ENCODE assay signal across 21 cellular contexts in the genomic region with DNA sequence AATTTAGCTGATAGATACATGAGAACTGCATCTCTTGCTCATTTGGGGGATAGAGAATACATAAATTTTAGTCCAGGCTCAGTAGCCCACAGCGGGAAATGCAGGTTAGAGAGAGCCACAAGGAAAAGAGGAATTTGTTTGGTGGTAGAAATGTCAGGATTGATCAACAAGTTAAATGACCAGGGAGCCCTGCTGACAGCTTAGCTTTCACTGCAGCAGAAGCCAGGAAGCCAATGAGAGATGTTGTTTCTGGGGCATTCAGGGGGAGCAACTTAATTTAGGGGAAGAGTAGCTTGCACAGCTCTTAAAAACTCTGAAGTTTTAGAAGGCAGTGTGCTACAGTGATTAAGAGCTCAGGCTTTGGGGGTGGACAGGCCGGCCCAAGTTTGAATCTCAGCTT. TPM values are rescaled to one million over a fixed set of nuclear protein-coding genes. Genes with fewer than 3 reads are reported as not detected.
A peak's percentile ranks its signal among the peaks of the same experiment; 100 is the strongest.
DNase-seq lines count a peak whose midpoint lies in the region; ATAC-seq and TF ChIP-seq lines count a peak whose summit lies in the region.
"Had no signal": no experiment of that assay in that cellular context is flagged by ENCODE, and none has a peak within 500 bp of the region (broad histone marks: within the 10 kb centered on the region; RNA-seq: fewer than 3 reads in every experiment).

No MANE protein-coding gene starts in this region.

- no peak overlapping the region for H3K27ac ChIP-seq in HEK293 (ENCODE audit: extremely low read depth, low read depth, low read length)
- H3K27ac ChIP-seq in neuronal stem cell (replicated peaks; ENCODE audit: low read length) = peak overlapping the region; percentile 34
- H3K27ac ChIP-seq: KMS-11, RWPE1, SK-N-MC had no signal

- DNase-seq in left kidney (ENCODE audit: low read depth, low spot score) = peak; percentile 24
- DNase-seq in neuronal stem cell (ENCODE audit: low spot score) = peak; percentile 24
- no peak for DNase-seq in posterior cingulate gyrus
- DNase-seq: CD4-positive, alpha-beta T cell; COR-L47; DMS79; IMR-90; NCI-H1105; NCI-H146; NCI-H2029; NCI-H2171; NCI-H524 treated with DMSO at 0.1 percent for 48 hours; SHP77 treated with DMSO at 0.1 percent for 48 hours had no signal

- WGBS in neuronal stem cell (ENCODE audit: extremely low coverage in 2 of 2, insufficient read length in 2 of 2, insufficient replicate concordance in 1 of 2), 2 donors = no CpG with 5 or more reads among the region's 2 CpGs

- no peak overlapping the region for H3K4me2 ChIP-seq in neuronal stem cell (ENCODE audit: insufficient read depth, low read length, poor library complexity, severe bottlenecking)
- H3K4me2 ChIP-seq: KMS-11 had no signal

- no peak overlapping the region for H3K4me3 ChIP-seq in HEK293 (ENCODE audit: low read depth, low read length)
- no peak overlapping the region for H3K4me3 ChIP-seq in neuronal stem cell (ENCODE audit: low read length in 2 of 2)
- H3K4me3 ChIP-seq: HAP-1, SK-N-MC had no signal

- POLR2A ChIA-PET in HEK293 (lab: Yijun Ruan, JAX) = no interaction called here

- TF ChIP-seq CTCF in HEK293 (tag by site-specific recombination; IDR thresholded peaks at IDR 0.05) = no peak

- no peak overlapping the region for H3K14ac ChIP-seq in neuronal stem cell (ENCODE audit: low read length)

- H4K8ac ChIP-seq in neuronal stem cell (ENCODE audit: low read depth, low read length) = no peak overlapping the region

- no peak overlapping the region for H2BK5ac ChIP-seq in neuronal stem cell (ENCODE audit: low read length)

- peak; percentile 22; the same call in 1 of the 3 replicates for ATAC-seq in SK-N-SH treated with all-trans-retinoic acid at 6 μM for 48 hours
- no peak for ATAC-seq in HG02973 (IDR thresholded peaks at IDR 0.05; ENCODE audit: unreplicated experiment)
- no peak for ATAC-seq in GM18511 (IDR thresholded peaks at IDR 0.05; ENCODE audit: unreplicated experiment)

- H4K91ac ChIP-seq in neuronal stem cell (ENCODE audit: low read depth, low read length, poor library complexity) = no peak overlapping the region

- H2BK15ac ChIP-seq in neuronal stem cell (ENCODE audit: low read length) = no peak overlapping the region

- peak overlapping the region; percentile 52 for H2AFZ ChIP-seq in neuronal stem cell (ENCODE audit: low read length)

- no peak overlapping the region for H3K4ac ChIP-seq in neuronal stem cell (ENCODE audit: low read length)

- no peak overlapping the region for H2AK5ac ChIP-seq in neuronal stem cell (ENCODE audit: low read depth, low read length)

- H3K4me1 ChIP-seq in HEK293 (ENCODE audit: control insufficient read depth, insufficient read depth, low read length) (peaks cover 3% of the 10 kb centered on the region; the same call in 1 of the 2 replicates), neuronal stem cell (ENCODE audit: control insufficient read depth in 2 of 2, insufficient read depth in 1 of 2, low read depth in 1 of 2, low read length in 2 of 2) (peaks cover 15 to 27% of the 10 kb centered on the region in 2 donors)

- no peak overlapping the region for H2BK120ac ChIP-seq in neuronal stem cell (ENCODE audit: low read depth, low read length)

- H3K79me1 ChIP-seq in neuronal stem cell (ENCODE audit: low read depth, low read length) = no peaks in the 10 kb centered on the region

- intact Hi-C loops in posterior cingulate gyrus (cut with DNase I) = no loop called here

- H3K18ac ChIP-seq in neuronal stem cell (ENCODE audit: low read length) = no peak overlapping the region

- H3K9ac ChIP-seq in neuronal stem cell (ENCODE audit: low read depth, low read length, poor library complexity) = no peak overlapping the region
- H3K9ac ChIP-seq: KMS-11 had no signal

- CTCF ChIA-PET in HEK293 (lab: Yijun Ruan, JAX) = interaction anchor here (0.6 kb wide), 1 partner anchor 1119 kb away, joined by 4 read pairs; no protein-coding TSS in a partner anchor

- H3K23ac ChIP-seq in neuronal stem cell (ENCODE audit: low read depth, low read length, poor library complexity) = no peak overlapping the region

- no peaks in the 10 kb centered on the region for H3K27me3 ChIP-seq in neuronal stem cell (ENCODE audit: control insufficient read depth in 3 of 3, insufficient read depth in 3 of 3, low read depth in 1 of 3, low read length in 3 of 3)

- no peak overlapping the region for H2BK12ac ChIP-seq in neuronal stem cell (ENCODE audit: low read length)

- H3K36me3 ChIP-seq in HEK293 (ENCODE audit: control insufficient read depth in 2 of 2, insufficient read depth in 1 of 2, low read length in 2 of 2) (no peaks in the 10 kb centered on the region), neuronal stem cell (replicated peaks in 1 of 2; ENCODE audit: control insufficient read depth in 2 of 2, insufficient read depth in 2 of 2, low read length in 2 of 2) (peaks cover 0 to 3% of the 10 kb centered on the region in 2 donors)
- H3K36me3 ChIP-seq: HAP-1 had no signal

- H3K9me3 ChIP-seq in HEK293 (ENCODE audit: control insufficient read depth, insufficient read depth, low read depth, low read length) = no peaks in the 10 kb centered on the region
- no peaks in the 10 kb centered on the region for H3K9me3 ChIP-seq in neuronal stem cell (replicated peaks in 1 of 2; ENCODE audit: control insufficient read depth in 2 of 2, insufficient read depth in 1 of 2, low read depth in 1 of 2, low read length in 2 of 2)
- H3K9me3 ChIP-seq: HAP-1 had no signal

TF ChIP-seq in HEK293, 187 proteins besides CTCF, POLR2A, EP300 and RAD21:
- no peak for TF ChIP-seq ZNF311 (tag by site-specific recombination; IDR thresholded peaks at IDR 0.05; ENCODE audit: borderline replicate concordance)
- peak; percentile 63 for TF ChIP-seq SCRT2 (tag by site-specific recombination; IDR thresholded peaks at IDR 0.05)

TF ChIP-seq in SK-N-SH treated with all-trans-retinoic acid at 6 μM for 48 hours, 23 proteins besides CTCF, POLR2A, EP300 and RAD21 (continues in another document):
- TF ChIP-seq SNAI2 (CRISPR knock-in tag; IDR thresholded peaks at IDR 0.05) (no peak), CSDC2 (CRISPR knock-in tag; IDR thresholded peaks at IDR 0.05) (no peak), ZFP3 (CRISPR knock-in tag; IDR thresholded peaks at IDR 0.05) (no peak), ZNF8 (CRISPR knock-in tag; IDR thresholded peaks at IDR 0.05) (no peak), ISL1 (CRISPR knock-in tag; IDR thresholded peaks at IDR 0.05) (no peak), OSR1 (CRISPR knock-in tag; IDR thresholded peaks at IDR 0.05) (no peak), ZNF70 (CRISPR knock-in tag; IDR thresholded peaks at IDR 0.05) (no peak), PPARA (CRISPR knock-in tag; IDR thresholded peaks at IDR 0.05; ENCODE audit: borderline replicate concordance) (no peak)
- TF ChIP-seq, protein P1, sequence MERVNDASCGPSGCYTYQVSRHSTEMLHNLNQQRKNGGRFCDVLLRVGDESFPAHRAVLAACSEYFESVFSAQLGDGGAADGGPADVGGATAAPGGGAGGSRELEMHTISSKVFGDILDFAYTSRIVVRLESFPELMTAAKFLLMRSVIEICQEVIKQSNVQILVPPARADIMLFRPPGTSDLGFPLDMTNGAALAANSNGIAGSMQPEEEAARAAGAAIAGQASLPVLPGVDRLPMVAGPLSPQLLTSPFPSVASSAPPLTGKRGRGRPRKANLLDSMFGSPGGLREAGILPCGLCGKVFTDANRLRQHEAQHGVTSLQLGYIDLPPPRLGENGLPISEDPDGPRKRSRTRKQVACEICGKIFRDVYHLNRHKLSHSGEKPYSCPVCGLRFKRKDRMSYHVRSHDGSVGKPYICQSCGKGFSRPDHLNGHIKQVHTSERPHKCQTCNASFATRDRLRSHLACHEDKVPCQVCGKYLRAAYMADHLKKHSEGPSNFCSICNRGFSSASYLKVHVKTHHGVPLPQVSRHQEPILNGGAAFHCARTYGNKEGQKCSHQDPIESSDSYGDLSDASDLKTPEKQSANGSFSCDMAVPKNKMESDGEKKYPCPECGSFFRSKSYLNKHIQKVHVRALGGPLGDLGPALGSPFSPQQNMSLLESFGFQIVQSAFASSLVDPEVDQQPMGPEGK (CRISPR knock-in tag; IDR thresholded peaks at IDR 0.05; ENCODE audit: borderline replicate concordance) = no peak
- TF ChIP-seq, protein P2, sequence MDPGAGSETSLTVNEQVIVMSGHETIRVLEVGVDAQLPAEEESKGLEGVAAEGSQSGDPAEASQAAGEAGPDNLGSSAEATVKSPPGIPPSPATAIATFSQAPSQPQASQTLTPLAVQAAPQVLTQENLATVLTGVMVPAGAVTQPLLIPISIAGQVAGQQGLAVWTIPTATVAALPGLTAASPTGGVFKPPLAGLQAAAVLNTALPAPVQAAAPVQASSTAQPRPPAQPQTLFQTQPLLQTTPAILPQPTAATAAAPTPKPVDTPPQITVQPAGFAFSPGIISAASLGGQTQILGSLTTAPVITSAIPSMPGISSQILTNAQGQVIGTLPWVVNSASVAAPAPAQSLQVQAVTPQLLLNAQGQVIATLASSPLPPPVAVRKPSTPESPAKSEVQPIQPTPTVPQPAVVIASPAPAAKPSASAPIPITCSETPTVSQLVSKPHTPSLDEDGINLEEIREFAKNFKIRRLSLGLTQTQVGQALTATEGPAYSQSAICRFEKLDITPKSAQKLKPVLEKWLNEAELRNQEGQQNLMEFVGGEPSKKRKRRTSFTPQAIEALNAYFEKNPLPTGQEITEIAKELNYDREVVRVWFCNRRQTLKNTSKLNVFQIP (CRISPR knock-in tag; IDR thresholded peaks at IDR 0.05; ENCODE audit: borderline replicate concordance, low read depth) = no peak
- TF ChIP-seq, protein P3, sequence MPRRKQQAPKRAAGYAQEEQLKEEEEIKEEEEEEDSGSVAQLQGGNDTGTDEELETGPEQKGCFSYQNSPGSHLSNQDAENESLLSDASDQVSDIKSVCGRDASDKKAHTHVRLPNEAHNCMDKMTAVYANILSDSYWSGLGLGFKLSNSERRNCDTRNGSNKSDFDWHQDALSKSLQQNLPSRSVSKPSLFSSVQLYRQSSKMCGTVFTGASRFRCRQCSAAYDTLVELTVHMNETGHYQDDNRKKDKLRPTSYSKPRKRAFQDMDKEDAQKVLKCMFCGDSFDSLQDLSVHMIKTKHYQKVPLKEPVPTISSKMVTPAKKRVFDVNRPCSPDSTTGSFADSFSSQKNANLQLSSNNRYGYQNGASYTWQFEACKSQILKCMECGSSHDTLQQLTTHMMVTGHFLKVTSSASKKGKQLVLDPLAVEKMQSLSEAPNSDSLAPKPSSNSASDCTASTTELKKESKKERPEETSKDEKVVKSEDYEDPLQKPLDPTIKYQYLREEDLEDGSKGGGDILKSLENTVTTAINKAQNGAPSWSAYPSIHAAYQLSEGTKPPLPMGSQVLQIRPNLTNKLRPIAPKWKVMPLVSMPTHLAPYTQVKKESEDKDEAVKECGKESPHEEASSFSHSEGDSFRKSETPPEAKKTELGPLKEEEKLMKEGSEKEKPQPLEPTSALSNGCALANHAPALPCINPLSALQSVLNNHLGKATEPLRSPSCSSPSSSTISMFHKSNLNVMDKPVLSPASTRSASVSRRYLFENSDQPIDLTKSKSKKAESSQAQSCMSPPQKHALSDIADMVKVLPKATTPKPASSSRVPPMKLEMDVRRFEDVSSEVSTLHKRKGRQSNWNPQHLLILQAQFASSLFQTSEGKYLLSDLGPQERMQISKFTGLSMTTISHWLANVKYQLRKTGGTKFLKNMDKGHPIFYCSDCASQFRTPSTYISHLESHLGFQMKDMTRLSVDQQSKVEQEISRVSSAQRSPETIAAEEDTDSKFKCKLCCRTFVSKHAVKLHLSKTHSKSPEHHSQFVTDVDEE (CRISPR knock-in tag; IDR thresholded peaks at IDR 0.05) = no peak

RNA-seq across cellular contexts. Expression of a gene that starts 22.7 kb away (rescaled TPM):
- 9.2 TPM for polyA plus RNA-seq in neuronal stem cell (2013, experiment 1 of 2)
- polyA plus RNA-seq in neuronal stem cell (2013, experiment 2 of 2) = 9.2 TPM

Comparison
In these comparisons a context has a peak if more than half of its experiments do, and no peak if none do; other contexts are left out.
1. DNase-seq: peak in left kidney (single experiment) and neuronal stem cell (single experiment); none in posterior cingulate gyrus (0 of 10).